Comparison of ENCODE assay signal across 2 cellular contexts in the genomic region with DNA sequence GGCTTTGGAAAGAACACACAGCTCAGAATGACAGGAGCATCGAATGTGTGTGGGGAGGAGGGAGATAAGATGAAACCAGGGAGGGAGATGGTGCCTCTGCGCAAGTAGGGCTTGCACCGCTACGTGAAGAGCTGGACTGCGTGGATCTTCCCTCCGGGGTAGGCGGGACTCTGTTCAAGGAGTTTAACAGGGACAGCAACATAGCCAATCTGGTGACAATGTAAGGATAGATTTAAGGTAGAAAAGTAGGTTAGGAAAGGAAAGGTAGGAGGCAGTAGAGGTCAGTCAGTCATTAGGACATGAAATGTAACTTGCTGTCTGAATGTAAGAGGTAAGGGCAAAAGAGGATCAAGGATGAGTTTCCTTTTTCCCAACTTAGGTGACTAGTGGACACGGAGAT.
TF ChIP-seq lines count a peak whose summit lies in the region.

No MANE protein-coding gene starts in this region.

TF ChIP-seq in GM23338, 12 proteins besides CTCF, POLR2A, EP300 and RAD21:
- TF ChIP-seq, protein P1, sequence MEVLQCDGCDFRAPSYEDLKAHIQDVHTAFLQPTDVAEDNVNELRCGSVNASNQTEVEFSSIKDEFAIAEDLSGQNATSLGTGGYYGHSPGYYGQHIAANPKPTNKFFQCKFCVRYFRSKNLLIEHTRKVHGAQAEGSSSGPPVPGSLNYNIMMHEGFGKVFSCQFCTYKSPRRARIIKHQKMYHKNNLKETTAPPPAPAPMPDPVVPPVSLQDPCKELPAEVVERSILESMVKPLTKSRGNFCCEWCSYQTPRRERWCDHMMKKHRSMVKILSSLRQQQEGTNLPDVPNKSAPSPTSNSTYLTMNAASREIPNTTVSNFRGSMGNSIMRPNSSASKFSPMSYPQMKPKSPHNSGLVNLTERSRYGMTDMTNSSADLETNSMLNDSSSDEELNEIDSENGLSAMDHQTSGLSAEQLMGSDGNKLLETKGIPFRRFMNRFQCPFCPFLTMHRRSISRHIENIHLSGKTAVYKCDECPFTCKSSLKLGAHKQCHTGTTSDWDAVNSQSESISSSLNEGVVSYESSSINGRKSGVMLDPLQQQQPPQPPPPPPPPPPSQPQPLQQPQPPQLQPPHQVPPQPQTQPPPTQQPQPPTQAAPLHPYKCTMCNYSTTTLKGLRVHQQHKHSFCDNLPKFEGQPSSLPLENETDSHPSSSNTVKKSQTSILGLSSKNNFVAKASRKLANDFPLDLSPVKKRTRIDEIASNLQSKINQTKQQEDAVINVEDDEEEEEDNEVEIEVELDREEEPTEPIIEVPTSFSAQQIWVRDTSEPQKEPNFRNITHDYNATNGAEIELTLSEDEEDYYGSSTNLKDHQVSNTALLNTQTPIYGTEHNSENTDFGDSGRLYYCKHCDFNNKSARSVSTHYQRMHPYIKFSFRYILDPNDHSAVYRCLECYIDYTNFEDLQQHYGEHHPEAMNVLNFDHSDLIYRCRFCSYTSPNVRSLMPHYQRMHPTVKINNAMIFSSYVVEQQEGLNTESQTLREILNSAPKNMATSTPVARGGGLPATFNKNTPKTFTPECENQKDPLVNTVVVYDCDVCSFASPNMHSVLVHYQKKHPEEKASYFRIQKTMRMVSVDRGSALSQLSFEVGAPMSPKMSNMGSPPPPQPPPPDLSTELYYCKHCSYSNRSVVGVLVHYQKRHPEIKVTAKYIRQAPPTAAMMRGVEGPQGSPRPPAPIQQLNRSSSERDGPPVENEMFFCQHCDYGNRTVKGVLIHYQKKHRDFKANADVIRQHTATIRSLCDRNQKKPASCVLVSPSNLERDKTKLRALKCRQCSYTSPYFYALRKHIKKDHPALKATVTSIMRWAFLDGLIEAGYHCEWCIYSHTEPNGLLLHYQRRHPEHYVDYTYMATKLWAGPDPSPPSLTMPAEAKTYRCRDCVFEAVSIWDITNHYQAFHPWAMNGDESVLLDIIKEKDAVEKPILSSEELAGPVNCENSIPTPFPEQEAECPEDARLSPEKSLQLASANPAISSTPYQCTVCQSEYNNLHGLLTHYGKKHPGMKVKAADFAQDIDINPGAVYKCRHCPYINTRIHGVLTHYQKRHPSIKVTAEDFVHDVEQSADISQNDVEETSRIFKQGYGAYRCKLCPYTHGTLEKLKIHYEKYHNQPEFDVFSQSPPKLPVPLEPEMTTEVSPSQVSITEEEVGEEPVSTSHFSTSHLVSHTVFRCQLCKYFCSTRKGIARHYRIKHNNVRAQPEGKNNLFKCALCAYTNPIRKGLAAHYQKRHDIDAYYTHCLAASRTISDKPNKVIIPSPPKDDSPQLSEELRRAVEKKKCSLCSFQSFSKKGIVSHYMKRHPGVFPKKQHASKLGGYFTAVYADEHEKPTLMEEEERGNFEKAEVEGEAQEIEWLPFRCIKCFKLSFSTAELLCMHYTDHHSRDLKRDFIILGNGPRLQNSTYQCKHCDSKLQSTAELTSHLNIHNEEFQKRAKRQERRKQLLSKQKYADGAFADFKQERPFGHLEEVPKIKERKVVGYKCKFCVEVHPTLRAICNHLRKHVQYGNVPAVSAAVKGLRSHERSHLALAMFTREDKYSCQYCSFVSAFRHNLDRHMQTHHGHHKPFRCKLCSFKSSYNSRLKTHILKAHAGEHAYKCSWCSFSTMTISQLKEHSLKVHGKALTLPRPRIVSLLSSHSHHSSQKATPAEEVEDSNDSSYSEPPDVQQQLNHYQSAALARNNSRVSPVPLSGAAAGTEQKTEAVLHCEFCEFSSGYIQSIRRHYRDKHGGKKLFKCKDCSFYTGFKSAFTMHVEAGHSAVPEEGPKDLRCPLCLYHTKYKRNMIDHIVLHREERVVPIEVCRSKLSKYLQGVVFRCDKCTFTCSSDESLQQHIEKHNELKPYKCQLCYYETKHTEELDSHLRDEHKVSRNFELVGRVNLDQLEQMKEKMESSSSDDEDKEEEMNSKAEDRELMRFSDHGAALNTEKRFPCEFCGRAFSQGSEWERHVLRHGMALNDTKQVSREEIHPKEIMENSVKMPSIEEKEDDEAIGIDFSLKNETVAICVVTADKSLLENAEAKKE (CRISPR knock-in tag; IDR thresholded peaks at IDR 0.05) = no peak
- no peak for TF ChIP-seq STAT1 (IDR thresholded peaks at IDR 0.05; ENCODE audit: unreplicated experiment)

TF ChIP-seq in IMR-90, 13 proteins besides CTCF, POLR2A, EP300 and RAD21:
- TF ChIP-seq MXI1 (IDR thresholded peaks at IDR 0.05; ENCODE audit: borderline replicate concordance, low read depth, low read length) (no peak), SMC3 (IDR thresholded peaks at IDR 0.05; ENCODE audit: low read depth, low read length) (no peak), FOS (IDR thresholded peaks at IDR 0.05; ENCODE audit: low read depth, low read length) (no peak), ELK1 (IDR thresholded peaks at IDR 0.05; ENCODE audit: borderline replicate concordance, low read depth, low read length) (no peak)
